Comparison of ENCODE assay signal across 9 cellular contexts in genomic region chr19:41887711-41888382, GRCh38. TPM values are rescaled to one million over a fixed set of nuclear protein-coding genes. Genes with fewer than 3 reads are reported as not detected.
A peak's percentile ranks its signal among the peaks of the same experiment; 100 is the strongest.
DNase-seq lines count a peak whose midpoint lies in the region; ATAC-seq, FAIRE-seq and TF ChIP-seq lines count a peak whose summit lies in the region.
"Had no signal": no experiment of that assay in that cellular context is flagged by ENCODE, and none has a peak within 500 bp of the region (broad histone marks: within the 10 kb centered on the region; RNA-seq: fewer than 3 reads in every experiment).

No MANE protein-coding gene starts in this region.

- CTCF ChIA-PET in RWPE1 (lab: Yijun Ruan, JAX): interaction anchor here (0.6 to 2.3 kb wide), 4 partner anchors 15 to 69 kb away, joined by 3 to 14 read pairs (median 4); no protein-coding TSS in a partner anchor
- CTCF ChIA-PET in HepG2 (lab: Yijun Ruan, JAX; ENCODE audit: low intra/inter-chr PET ratio, low total read pairs): interaction anchor here (0.7 to 1.8 kb wide), 5 partner anchors 14 to 64 kb away, joined by 3 to 7 read pairs (median 4); no protein-coding TSS in a partner anchor
- CTCF ChIA-PET in HEK293T (lab: Yijun Ruan, JAX): no interaction called here

- H3K4me1 ChIP-seq in HepG2 (ENCODE audit: insufficient read depth, low read length): peaks cover 41% of the 10 kb centered on the region

- H3K9me3 ChIP-seq in HepG2 (ENCODE audit: low read length): no peaks in the 10 kb centered on the region

- no TSS peak for BruUV-seq in HepG2 (replicated peaks; lab: Mats Ljungman, UMichigan)

- H3K27ac Mint-ChIP-seq in activated naive CD8-positive, alpha-beta T cell: peak overlapping the region; percentile 90

- H3K27ac ChIP-seq in RWPE1 (peak overlapping the region; percentile 91), HepG2 (ENCODE audit: extremely low read length, insufficient read depth, low read length) (peak overlapping the region; percentile 66)

- peak; percentile 82 for TF ChIP-seq RAD21 in HepG2 (CRISPR knock-in tag; IDR thresholded peaks at IDR 0.05)

- peaks cover 12% of the 10 kb centered on the region for H3K36me3 Mint-ChIP-seq in activated naive CD8-positive, alpha-beta T cell

- no peak for DNase-seq in GM12891 (ENCODE audit: insufficient read length, low spot score)
- peak; percentile 96 for DNase-seq in RWPE1 (ENCODE audit: low spot score)
- DNase-seq in HepG2 (ENCODE audit: low spot score): peak; percentile 95
- peak; percentile 89 for DNase-seq in stimulated activated CD8-positive, alpha-beta memory T cell treated with anti-CD3 and anti-CD28 coated beads, Interleukin-4, amount 100 ng/mL, for 48 hours
- DNase-seq in HEK293T (ENCODE audit: extremely low spot score): no peak
- no peak for DNase-seq in left lobe of liver (ENCODE audit: low spot score)

- FAIRE-seq in GM12891 (lab: Jason Lieb, UNC) (peak; percentile 75), HepG2 (lab: Jason Lieb, UNC) (peak; percentile 92)

- intact Hi-C loops in HepG2 (cut with micrococcal nuclease; ENCODE audit: unreplicated experiment): no loop called here

- no peaks in the 10 kb centered on the region for H3K27me3 Mint-ChIP-seq in activated naive CD8-positive, alpha-beta T cell

- H3K79me2 ChIP-seq in HepG2 (ENCODE audit: insufficient read depth, low read length): peaks cover 25% of the 10 kb centered on the region

- no peaks in the 10 kb centered on the region for H3K9me3 Mint-ChIP-seq in activated naive CD8-positive, alpha-beta T cell (ENCODE audit: low read depth)

- peak overlapping the region; percentile 50 for H3K9ac ChIP-seq in HepG2 (ENCODE audit: insufficient read depth, low read depth, low read length)

- H3K4me3 ChIP-seq in HepG2 (replicated peaks in 1 of 3; ENCODE audit: insufficient read depth in 1 of 3, low read depth in 2 of 3, low read length in 3 of 3): peak overlapping the region in 2 of 3 experiments; percentile 12 to 55; a peak in 2 of 6 replicates

- ATAC-seq in HepG2 (peak; percentile 80), GM21737 (IDR thresholded peaks at IDR 0.05; ENCODE audit: unreplicated experiment) (no peak), left lobe of liver (no peak)

- no peak overlapping the region for H2AFZ ChIP-seq in HepG2 (ENCODE audit: low read length)

- peak overlapping the region; percentile 72 for H3K4me2 ChIP-seq in HepG2 (ENCODE audit: low read depth, low read length)

- WGBS in HepG2 (ENCODE audit: low lambda C conversion rate): 9% methylated on average over 10 of the region's 17 CpGs

- H3K36me3 ChIP-seq in HepG2 (replicated peaks in 1 of 2; ENCODE audit: control insufficient read depth in 1 of 2, insufficient read depth in 2 of 2, low read length in 2 of 2): peaks cover 6 to 13% of the 10 kb centered on the region in 2 experiments; a peak in 4 of 5 replicates

- H4K20me1 ChIP-seq in HepG2 (ENCODE audit: insufficient read depth, low read length): no peaks in the 10 kb centered on the region

- no peak for TF ChIP-seq CTCF in RWPE1 (conservative IDR thresholded peaks at IDR 0.05; ENCODE audit: low read depth)
- peak; percentile 90 for TF ChIP-seq CTCF in HepG2 (CRISPR knock-in tag; IDR thresholded peaks at IDR 0.05)

- peak overlapping the region; percentile 91 for H3K4me3 Mint-ChIP-seq in activated naive CD8-positive, alpha-beta T cell

- no peaks in the 10 kb centered on the region; a peak in 1 of 5 replicates for H3K27me3 ChIP-seq in HepG2 (ENCODE audit: control insufficient read depth in 1 of 2, insufficient read depth in 2 of 2, low read length in 2 of 2)

- TF ChIP-seq EP300 in HepG2 (IDR thresholded peaks at IDR 0.05; ENCODE audit: low read depth in 2 of 2, low read length in 2 of 2): peak; percentile 36 to 88; a peak in 3 of 4 replicates
- TF ChIP-seq EP300 in HepG2 (CRISPR knock-in tag; IDR thresholded peaks at IDR 0.05; ENCODE audit: borderline replicate concordance): peak; percentile 89

- POLR2A ChIA-PET in RWPE1 (lab: Yijun Ruan, JAX; ENCODE audit: low non-redundant PET): no interaction called here
- POLR2A ChIA-PET in HepG2 (lab: Yijun Ruan, JAX): interaction anchor here (0.8 to 2.4 kb wide), 8 partner anchors 13 to 188 kb away, joined by 3 to 21 read pairs (median 4); partner anchors contain the start of genes RPS19 and ZNF574
- POLR2A ChIA-PET in HEK293T (lab: Yijun Ruan, JAX): no interaction called here

- in situ Hi-C loops in HepG2 (cut with HindIII; ENCODE audit: extremely low pct_ligation_motif_present, low pct_unique_long_range_greater_than_20kb): loop anchor here (10.0 kb wide), 1 partner anchor 47 kb away; no protein-coding TSS in a partner anchor

- peaks cover 55% of the 10 kb centered on the region for H3K4me1 Mint-ChIP-seq in activated naive CD8-positive, alpha-beta T cell (ENCODE audit: low read depth)

- no peak for TF ChIP-seq POLR2A in GM12891 (IDR thresholded peaks at IDR 0.05; ENCODE audit: low read depth, low read length)
- no peak for TF ChIP-seq POLR2A in HepG2 (IDR thresholded peaks at IDR 0.05; ENCODE audit: insufficient read depth in 1 of 2, low read depth in 2 of 2, low read length in 2 of 2)

RNA-seq across cellular contexts. Expression of gene ARHGEF1, which starts 4.9 kb away (rescaled TPM):
- 125 TPM for polyA plus RNA-seq in GM12891 (2012; ENCODE audit: low read depth, missing spikeins)
- 26.2 and 34.7 TPM in 2 replicates for total RNA-seq in HepG2 (2016; rRNA removed; fragmentation: Illumina TruSeq; extraction: Trizol)
- total RNA-seq in HepG2 (2016; cell fraction: cytosol; rRNA removed; fragmentation: Illumina TruSeq; extraction: Trizol; ENCODE audit: low read depth): 6.5 and 9.6 TPM in 2 replicates
- total RNA-seq in HepG2 (2016; cell fraction: insoluble cytoplasmic fraction; rRNA removed; fragmentation: Illumina TruSeq; extraction: Trizol): 16.1 and 36.8 TPM in 2 replicates
- 10.4 and 11.0 TPM in 2 replicates for total RNA-seq in HepG2 (2016; cell fraction: membrane; rRNA removed; fragmentation: Illumina TruSeq; extraction: Trizol)
- total RNA-seq in HepG2 (2016; cell fraction: nucleus; rRNA removed; fragmentation: Illumina TruSeq; extraction: Trizol): 28.3 and 29.2 TPM in 2 replicates
- 33.1 and 33.7 TPM in 2 replicates for polyA plus RNA-seq in HepG2 (2011; rRNA removed)
- 20.2 and 33.5 TPM in 2 replicates for polyA plus RNA-seq in HepG2 (2011; cell fraction: cytosol; rRNA removed)
- 215 and 292 TPM in 2 replicates for polyA plus RNA-seq in HepG2 (2011; cell fraction: nucleus; rRNA removed)
- polyA plus RNA-seq in HepG2 (2012): 33.2 and 34.0 TPM in 2 replicates
- 3.8 and 4.4 TPM in 2 replicates for polyA plus RNA-seq in HepG2 (2016; cell fraction: cytosol; fragmentation: Illumina TruSeq; extraction: Trizol; ENCODE audit: low read depth)
- polyA plus RNA-seq in HepG2 (2016; cell fraction: insoluble cytoplasmic fraction; fragmentation: Illumina TruSeq; extraction: Trizol; ENCODE audit: low read depth): 20.7 and 29.5 TPM in 2 replicates
- 7.4 and 8.4 TPM in 2 replicates for polyA plus RNA-seq in HepG2 (2016; cell fraction: membrane; fragmentation: Illumina TruSeq; extraction: Trizol; ENCODE audit: low read depth)
- 90.2 and 102 TPM in 2 replicates for polyA plus RNA-seq in HepG2 (2016; cell fraction: nucleus; fragmentation: Illumina TruSeq; extraction: Trizol; ENCODE audit: insufficient read depth, low read depth)
- 15.9 and 39.4 TPM in 2 replicates for polyA minus RNA-seq in HepG2 (2011; rRNA and poly(A)+ RNA removed; ENCODE audit: low replicate concordance)
- 16.3 and 26.4 TPM in 2 replicates for polyA minus RNA-seq in HepG2 (2011; cell fraction: cytosol; rRNA and poly(A)+ RNA removed)
- 29.6 and 31.9 TPM in 2 replicates for polyA minus RNA-seq in HepG2 (2011; cell fraction: nucleus; rRNA and poly(A)+ RNA removed)
- 37.4 TPM for total RNA-seq in left lobe of liver

RNA-seq across cellular contexts. Expression of gene CD79A, which starts 10.8 kb away (rescaled TPM):
- 466 TPM for polyA plus RNA-seq in GM12891 (2012; ENCODE audit: low read depth, missing spikeins)
- 0.27 and 0.33 TPM in 2 replicates for total RNA-seq in HepG2 (2016; rRNA removed; fragmentation: Illumina TruSeq; extraction: Trizol)
- 0.26 and 0.51 TPM in 2 replicates for total RNA-seq in HepG2 (2016; cell fraction: cytosol; rRNA removed; fragmentation: Illumina TruSeq; extraction: Trizol; ENCODE audit: low read depth)
- 0.24 and 0.37 TPM in 2 replicates for total RNA-seq in HepG2 (2016; cell fraction: insoluble cytoplasmic fraction; rRNA removed; fragmentation: Illumina TruSeq; extraction: Trizol)
- total RNA-seq in HepG2 (2016; cell fraction: membrane; rRNA removed; fragmentation: Illumina TruSeq; extraction: Trizol): 0.62 TPM in 1 of 2 replicates, not detected in the other
- 0.40 TPM in 1 of 2 replicates, not detected in the other for total RNA-seq in HepG2 (2016; cell fraction: nucleus; rRNA removed; fragmentation: Illumina TruSeq; extraction: Trizol)
- polyA plus RNA-seq in HepG2 (2011; rRNA removed): 0.24 and 0.30 TPM in 2 replicates
- 0.44 and 0.52 TPM in 2 replicates for polyA plus RNA-seq in HepG2 (2011; cell fraction: cytosol; rRNA removed)
- polyA plus RNA-seq in HepG2 (2011; cell fraction: nucleus; rRNA removed): 0.31 and 0.51 TPM in 2 replicates
- polyA plus RNA-seq in HepG2 (2012): 0.25 TPM in 1 of 2 replicates, not detected in the other
- 0.21 and 0.44 TPM in 2 replicates for polyA plus RNA-seq in HepG2 (2016; cell fraction: cytosol; fragmentation: Illumina TruSeq; extraction: Trizol; ENCODE audit: low read depth)
- polyA plus RNA-seq in HepG2 (2016; cell fraction: insoluble cytoplasmic fraction; fragmentation: Illumina TruSeq; extraction: Trizol; ENCODE audit: low read depth): 0.49 and 0.52 TPM in 2 replicates
- 0.69 and 1.1 TPM in 2 replicates for polyA plus RNA-seq in HepG2 (2016; cell fraction: membrane; fragmentation: Illumina TruSeq; extraction: Trizol; ENCODE audit: low read depth)
- polyA plus RNA-seq in HepG2 (2016; cell fraction: nucleus; fragmentation: Illumina TruSeq; extraction: Trizol; ENCODE audit: insufficient read depth, low read depth): 0.78 and 0.95 TPM in 2 replicates
- polyA minus RNA-seq in HepG2 (2011; rRNA and poly(A)+ RNA removed; ENCODE audit: low replicate concordance): 0.26 and 0.84 TPM in 2 replicates
- polyA minus RNA-seq in HepG2 (2011; cell fraction: cytosol; rRNA and poly(A)+ RNA removed): 0.49 TPM in 1 of 2 replicates, not detected in the other
- not detected in 2 replicates for polyA minus RNA-seq in HepG2 (2011; cell fraction: nucleus; rRNA and poly(A)+ RNA removed)
- total RNA-seq in left lobe of liver: 0.55 TPM
- total RNA-seq: NCI-H460 had no signal

RNA-seq across cellular contexts. Expression of gene RPS19, which starts 27.8 kb away (rescaled TPM):
- polyA plus RNA-seq in GM12891 (2012; ENCODE audit: low read depth, missing spikeins): 7,698 TPM
- 4,758 and 5,028 TPM in 2 replicates for total RNA-seq in HepG2 (2016; rRNA removed; fragmentation: Illumina TruSeq; extraction: Trizol)
- 8,990 and 9,707 TPM in 2 replicates for total RNA-seq in HepG2 (2016; cell fraction: cytosol; rRNA removed; fragmentation: Illumina TruSeq; extraction: Trizol; ENCODE audit: low read depth)
- 4,892 and 5,330 TPM in 2 replicates for total RNA-seq in HepG2 (2016; cell fraction: insoluble cytoplasmic fraction; rRNA removed; fragmentation: Illumina TruSeq; extraction: Trizol)
- 12,897 and 13,497 TPM in 2 replicates for total RNA-seq in HepG2 (2016; cell fraction: membrane; rRNA removed; fragmentation: Illumina TruSeq; extraction: Trizol)
- total RNA-seq in HepG2 (2016; cell fraction: nucleus; rRNA removed; fragmentation: Illumina TruSeq; extraction: Trizol): 1,659 and 1,838 TPM in 2 replicates
- polyA plus RNA-seq in HepG2 (2011; rRNA removed): 1,633 and 1,983 TPM in 2 replicates
- polyA plus RNA-seq in HepG2 (2011; cell fraction: cytosol; rRNA removed): 4,354 and 8,495 TPM in 2 replicates
- polyA plus RNA-seq in HepG2 (2011; cell fraction: nucleus; rRNA removed): 1,845 and 2,001 TPM in 2 replicates
- polyA plus RNA-seq in HepG2 (2012): 3,093 and 4,312 TPM in 2 replicates
- polyA plus RNA-seq in HepG2 (2016; cell fraction: cytosol; fragmentation: Illumina TruSeq; extraction: Trizol; ENCODE audit: low read depth): 10,211 and 10,944 TPM in 2 replicates
- 4,747 and 4,833 TPM in 2 replicates for polyA plus RNA-seq in HepG2 (2016; cell fraction: insoluble cytoplasmic fraction; fragmentation: Illumina TruSeq; extraction: Trizol; ENCODE audit: low read depth)
- 11,477 and 11,931 TPM in 2 replicates for polyA plus RNA-seq in HepG2 (2016; cell fraction: membrane; fragmentation: Illumina TruSeq; extraction: Trizol; ENCODE audit: low read depth)
- polyA plus RNA-seq in HepG2 (2016; cell fraction: nucleus; fragmentation: Illumina TruSeq; extraction: Trizol; ENCODE audit: insufficient read depth, low read depth): 2,975 and 3,175 TPM in 2 replicates
- polyA minus RNA-seq in HepG2 (2011; rRNA and poly(A)+ RNA removed; ENCODE audit: low replicate concordance): 958 and 1,242 TPM in 2 replicates
- 1,380 TPM in 2 replicates for polyA minus RNA-seq in HepG2 (2011; cell fraction: cytosol; rRNA and poly(A)+ RNA removed)
- polyA minus RNA-seq in HepG2 (2011; cell fraction: nucleus; rRNA and poly(A)+ RNA removed): 385 and 466 TPM in 2 replicates
- total RNA-seq in left lobe of liver: 519 TPM

RNA-seq across cellular contexts. Expression of gene ERFL, which starts 40.4 kb away (rescaled TPM):
- polyA plus RNA-seq in GM12891 (2012; ENCODE audit: low read depth, missing spikeins): 0.76 TPM
- total RNA-seq in HepG2 (2016; rRNA removed; fragmentation: Illumina TruSeq; extraction: Trizol): not detected in 2 replicates
- total RNA-seq in HepG2 (2016; cell fraction: cytosol; rRNA removed; fragmentation: Illumina TruSeq; extraction: Trizol; ENCODE audit: low read depth): not detected in 2 replicates
- total RNA-seq in HepG2 (2016; cell fraction: insoluble cytoplasmic fraction; rRNA removed; fragmentation: Illumina TruSeq; extraction: Trizol): not detected in 2 replicates
- total RNA-seq in HepG2 (2016; cell fraction: membrane; rRNA removed; fragmentation: Illumina TruSeq; extraction: Trizol): not detected in 2 replicates
- not detected in 2 replicates for total RNA-seq in HepG2 (2016; cell fraction: nucleus; rRNA removed; fragmentation: Illumina TruSeq; extraction: Trizol)
- not detected in 2 replicates for polyA plus RNA-seq in HepG2 (2011; rRNA removed)
- 0.03 TPM in 1 of 2 replicates, not detected in the other for polyA plus RNA-seq in HepG2 (2011; cell fraction: cytosol; rRNA removed)
- not detected in 2 replicates for polyA plus RNA-seq in HepG2 (2011; cell fraction: nucleus; rRNA removed)
- 0.07 TPM in 1 of 2 replicates, not detected in the other for polyA plus RNA-seq in HepG2 (2012)
- not detected in 2 replicates for polyA plus RNA-seq in HepG2 (2016; cell fraction: cytosol; fragmentation: Illumina TruSeq; extraction: Trizol; ENCODE audit: low read depth)
- polyA plus RNA-seq in HepG2 (2016; cell fraction: insoluble cytoplasmic fraction; fragmentation: Illumina TruSeq; extraction: Trizol; ENCODE audit: low read depth): not detected in 2 replicates
- polyA plus RNA-seq in HepG2 (2016; cell fraction: membrane; fragmentation: Illumina TruSeq; extraction: Trizol; ENCODE audit: low read depth): not detected in 2 replicates
- not detected in 2 replicates for polyA plus RNA-seq in HepG2 (2016; cell fraction: nucleus; fragmentation: Illumina TruSeq; extraction: Trizol; ENCODE audit: insufficient read depth, low read depth)
- polyA minus RNA-seq in HepG2 (2011; rRNA and poly(A)+ RNA removed; ENCODE audit: low replicate concordance): not detected in 2 replicates
- polyA minus RNA-seq in HepG2 (2011; cell fraction: cytosol; rRNA and poly(A)+ RNA removed): not detected in 2 replicates
- polyA minus RNA-seq in HepG2 (2011; cell fraction: nucleus; rRNA and poly(A)+ RNA removed): not detected in 2 replicates
- total RNA-seq in left lobe of liver: not detected
- total RNA-seq: NCI-H460 had no signal

RNA-seq across cellular contexts. Expression of gene DMRTC2, which starts 43.0 kb away (rescaled TPM):
- not detected for polyA plus RNA-seq in GM12891 (2012; ENCODE audit: low read depth, missing spikeins)
- total RNA-seq in HepG2 (2016; rRNA removed; fragmentation: Illumina TruSeq; extraction: Trizol) (not detected in 2 replicates), left lobe of liver (not detected)
- not detected in 2 replicates for total RNA-seq in HepG2 (2016; cell fraction: cytosol; rRNA removed; fragmentation: Illumina TruSeq; extraction: Trizol; ENCODE audit: low read depth)
- total RNA-seq in HepG2 (2016; cell fraction: insoluble cytoplasmic fraction; rRNA removed; fragmentation: Illumina TruSeq; extraction: Trizol): not detected in 2 replicates
- total RNA-seq in HepG2 (2016; cell fraction: membrane; rRNA removed; fragmentation: Illumina TruSeq; extraction: Trizol): not detected in 2 replicates
- total RNA-seq in HepG2 (2016; cell fraction: nucleus; rRNA removed; fragmentation: Illumina TruSeq; extraction: Trizol): not detected in 2 replicates
- polyA plus RNA-seq in HepG2 (2011; rRNA removed): not detected in 2 replicates
- polyA plus RNA-seq in HepG2 (2011; cell fraction: cytosol; rRNA removed): not detected in 2 replicates
- polyA plus RNA-seq in HepG2 (2011; cell fraction: nucleus; rRNA removed): not detected in 2 replicates
- not detected in 2 replicates for polyA plus RNA-seq in HepG2 (2012)
- polyA plus RNA-seq in HepG2 (2016; cell fraction: cytosol; fragmentation: Illumina TruSeq; extraction: Trizol; ENCODE audit: low read depth): not detected in 2 replicates
- polyA plus RNA-seq in HepG2 (2016; cell fraction: insoluble cytoplasmic fraction; fragmentation: Illumina TruSeq; extraction: Trizol; ENCODE audit: low read depth): not detected in 2 replicates
- not detected in 2 replicates for polyA plus RNA-seq in HepG2 (2016; cell fraction: membrane; fragmentation: Illumina TruSeq; extraction: Trizol; ENCODE audit: low read depth)
- polyA plus RNA-seq in HepG2 (2016; cell fraction: nucleus; fragmentation: Illumina TruSeq; extraction: Trizol; ENCODE audit: insufficient read depth, low read depth): not detected in 2 replicates
- not detected in 2 replicates for polyA minus RNA-seq in HepG2 (2011; rRNA and poly(A)+ RNA removed; ENCODE audit: low replicate concordance)
- not detected in 2 replicates for polyA minus RNA-seq in HepG2 (2011; cell fraction: cytosol; rRNA and poly(A)+ RNA removed)
- polyA minus RNA-seq in HepG2 (2011; cell fraction: nucleus; rRNA and poly(A)+ RNA removed): not detected in 2 replicates
- total RNA-seq: NCI-H460 had no signal

Comparison
In these comparisons a context has a peak if more than half of its experiments do, and no peak if none do; other contexts are left out.
1. DNase-seq: peak in RWPE1 (single experiment), HepG2 (single experiment) and stimulated activated CD8-positive, alpha-beta memory T cell treated with anti-CD3 and anti-CD28 coated beads, Interleukin-4, amount 100 ng/mL, for 48 hours (single experiment); none in GM12891 (single experiment), HEK293T (single experiment) and left lobe of liver (single experiment).